25 cellular contexts compared by ENCODE assay signal in genomic region chr9:131220485-131220884, GRCh38.
"Had no signal": no experiment of that assay in that cellular context is flagged by ENCODE, and none has a peak within 500 bp of the region (broad histone marks: within the 10 kb centered on the region; RNA-seq: fewer than 3 reads in every experiment).

No MANE protein-coding gene starts in this region.

- H3K27ac ChIP-seq: ascending aorta, epithelial cell of prostate, esophagus squamous epithelium, gastroesophageal sphincter, heart right ventricle had no signal

- H3K27ac Mint-ChIP-seq: activated CD4-positive, alpha-beta memory T cell treated with anti-CD3 and anti-CD28 coated beads, Interleukin-2, amount 10 ng/mL, durations not matched to agents 7 days and 5 days; activated CD4-positive, alpha-beta T cell treated with anti-CD3 and anti-CD28 coated beads, Interleukin-2, amount 10 ng/mL, durations not matched to agents 7 days and 5 days; activated naive CD8-positive, alpha-beta T cell treated with anti-CD3 and anti-CD28 coated beads, Interleukin-2, amount 10 ng/mL, durations not matched to agents 7 days and 5 days; activated T-helper 17 cell treated with anti-CD3 and anti-CD28 coated beads, Interleukin-2, amount 50 U/mL, for 72 hours; brain; effector memory CD8-positive, alpha-beta T cell had no signal

- H3K27me3 Mint-ChIP-seq: activated CD4-positive, alpha-beta memory T cell treated with anti-CD3 and anti-CD28 coated beads, Interleukin-2, amount 10 ng/mL, durations not matched to agents 7 days and 5 days; activated CD4-positive, alpha-beta T cell treated with anti-CD3 and anti-CD28 coated beads, Interleukin-2, amount 10 ng/mL, durations not matched to agents 7 days and 5 days; activated naive CD8-positive, alpha-beta T cell treated with anti-CD3 and anti-CD28 coated beads, Interleukin-2, amount 10 ng/mL, durations not matched to agents 7 days and 5 days; activated T-helper 17 cell treated with anti-CD3 and anti-CD28 coated beads, Interleukin-2, amount 50 U/mL, for 72 hours; brain; effector memory CD8-positive, alpha-beta T cell had no signal

- H3K4me3 ChIP-seq: ascending aorta, esophagus squamous epithelium, gastroesophageal sphincter, heart right ventricle had no signal

- DNase-seq: activated CD4-positive, alpha-beta memory T cell treated with anti-CD3 and anti-CD28 coated beads, Interleukin-2, amount 10 ng/mL, durations not matched to agents 7 days and 5 days; activated CD4-positive, alpha-beta T cell treated with anti-CD3 and anti-CD28 coated beads for 1 hour; activated CD4-positive, alpha-beta T cell treated with anti-CD3 and anti-CD28 coated beads for 4 hours; activated CD4-positive, alpha-beta T cell treated with anti-CD3 and anti-CD28 coated beads, Interleukin-2, amount 10 ng/mL, durations not matched to agents 7 days and 5 days; activated CD4-positive, alpha-beta T cell treated with anti-CD3 and anti-CD28 coated beads, Interleukin-2, amount 50 U/mL, for 4 hours; activated effector memory CD4-positive, alpha-beta T cell treated with Interleukin-2 at 50 U/mL for 16 hours; activated gamma-delta T cell treated with Interleukin-2 at 50 U/mL for 16 hours; activated naive CD4-positive, alpha-beta T cell treated with anti-CD3 and anti-CD28 coated beads, Interleukin-2, amount 50 U/mL, for 16 hours; activated naive CD4-positive, alpha-beta T cell treated with Interleukin-2 at 50 U/mL for 16 hours; activated naive CD8-positive, alpha-beta T cell treated with anti-CD3 and anti-CD28 coated beads, Interleukin-2, amount 10 ng/mL, durations not matched to agents 7 days and 5 days; activated T-cell treated with anti-CD3 and anti-CD28 coated beads, Interleukin-2, amount 50 U/mL, for 4 hours; caudate nucleus; cortex of kidney; dermis blood vessel endothelial cell; effector CD4-positive, alpha-beta T cell; effector memory CD8-positive, alpha-beta T cell; esophagus squamous epithelium; foreskin melanocyte; heart right ventricle; T-helper 2 cell had no signal

- H3K27me3 ChIP-seq: ascending aorta, esophagus squamous epithelium, gastroesophageal sphincter, heart right ventricle had no signal

- H3K4me1 ChIP-seq: ascending aorta, esophagus squamous epithelium had no signal

- ATAC-seq: activated T-cell treated with anti-CD3 and anti-CD28 coated beads, Interleukin-2, amount 50 U/mL, for 4 hours; activated T-helper 17 cell treated with anti-CD3 and anti-CD28 coated beads, Interleukin-2, amount 50 U/mL, for 72 hours; effector memory CD8-positive, alpha-beta T cell; gastroesophageal sphincter; heart right ventricle had no signal

- H3K4me3 Mint-ChIP-seq: activated CD4-positive, alpha-beta memory T cell treated with anti-CD3 and anti-CD28 coated beads, Interleukin-2, amount 10 ng/mL, durations not matched to agents 7 days and 5 days; activated CD4-positive, alpha-beta T cell treated with anti-CD3 and anti-CD28 coated beads, Interleukin-2, amount 10 ng/mL, durations not matched to agents 7 days and 5 days; activated naive CD8-positive, alpha-beta T cell treated with anti-CD3 and anti-CD28 coated beads, Interleukin-2, amount 10 ng/mL, durations not matched to agents 7 days and 5 days; activated T-cell treated with anti-CD3 and anti-CD28 coated beads, Interleukin-2, amount 50 U/mL, for 4 hours; activated T-helper 17 cell treated with anti-CD3 and anti-CD28 coated beads, Interleukin-2, amount 50 U/mL, for 72 hours; brain; effector memory CD8-positive, alpha-beta T cell had no signal

- H3K9me3 Mint-ChIP-seq: activated CD4-positive, alpha-beta memory T cell treated with anti-CD3 and anti-CD28 coated beads, Interleukin-2, amount 10 ng/mL, durations not matched to agents 7 days and 5 days; activated CD4-positive, alpha-beta T cell treated with anti-CD3 and anti-CD28 coated beads, Interleukin-2, amount 10 ng/mL, durations not matched to agents 7 days and 5 days; activated naive CD8-positive, alpha-beta T cell treated with anti-CD3 and anti-CD28 coated beads, Interleukin-2, amount 10 ng/mL, durations not matched to agents 7 days and 5 days; activated T-cell treated with anti-CD3 and anti-CD28 coated beads, Interleukin-2, amount 50 U/mL, for 4 hours; activated T-helper 17 cell treated with anti-CD3 and anti-CD28 coated beads, Interleukin-2, amount 50 U/mL, for 72 hours; brain; effector memory CD8-positive, alpha-beta T cell had no signal

- H3K9me3 ChIP-seq: ascending aorta, esophagus squamous epithelium, gastroesophageal sphincter, heart right ventricle had no signal
